In genomic region chr17:48610282-48611211, GRCh38 we compare ENCODE assay signal across 1 cellular context.
TF ChIP-seq lines count a peak whose summit lies in the region.

TSS of gene HOXB7 (minus strand) at chr17:48611017. CDS start at chr17:48610918, 99 bp downstream.

TF ChIP-seq in HEK293, 187 proteins besides CTCF, POLR2A, EP300 and RAD21 (continued from another document and continues in another):
- TF ChIP-seq, protein P1, sequence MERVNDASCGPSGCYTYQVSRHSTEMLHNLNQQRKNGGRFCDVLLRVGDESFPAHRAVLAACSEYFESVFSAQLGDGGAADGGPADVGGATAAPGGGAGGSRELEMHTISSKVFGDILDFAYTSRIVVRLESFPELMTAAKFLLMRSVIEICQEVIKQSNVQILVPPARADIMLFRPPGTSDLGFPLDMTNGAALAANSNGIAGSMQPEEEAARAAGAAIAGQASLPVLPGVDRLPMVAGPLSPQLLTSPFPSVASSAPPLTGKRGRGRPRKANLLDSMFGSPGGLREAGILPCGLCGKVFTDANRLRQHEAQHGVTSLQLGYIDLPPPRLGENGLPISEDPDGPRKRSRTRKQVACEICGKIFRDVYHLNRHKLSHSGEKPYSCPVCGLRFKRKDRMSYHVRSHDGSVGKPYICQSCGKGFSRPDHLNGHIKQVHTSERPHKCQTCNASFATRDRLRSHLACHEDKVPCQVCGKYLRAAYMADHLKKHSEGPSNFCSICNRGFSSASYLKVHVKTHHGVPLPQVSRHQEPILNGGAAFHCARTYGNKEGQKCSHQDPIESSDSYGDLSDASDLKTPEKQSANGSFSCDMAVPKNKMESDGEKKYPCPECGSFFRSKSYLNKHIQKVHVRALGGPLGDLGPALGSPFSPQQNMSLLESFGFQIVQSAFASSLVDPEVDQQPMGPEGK (tag by site-specific recombination; IDR thresholded peaks at IDR 0.05) = peak; percentile 69
- TF ChIP-seq ZNF19 (tag by site-specific recombination; IDR thresholded peaks at IDR 0.05; ENCODE audit: low read depth) (no peak), ZNF23 (tag by site-specific recombination; IDR thresholded peaks at IDR 0.05; ENCODE audit: borderline replicate concordance) (no peak), ZNF335 (tag by site-specific recombination; conservative IDR thresholded peaks at IDR 0.05) (peak; percentile 97), ZNF692 (tag by site-specific recombination; IDR thresholded peaks at IDR 0.05) (no peak), ZBTB6 (tag by site-specific recombination; IDR thresholded peaks at IDR 0.05) (peak; percentile 91), MEIS1 (CRISPR knock-in tag; IDR thresholded peaks at IDR 0.05; ENCODE audit: borderline replicate concordance) (no peak), ZBTB48 (tag by site-specific recombination; IDR thresholded peaks at IDR 0.05) (peak; percentile 78), ZFP41 (tag by site-specific recombination; IDR thresholded peaks at IDR 0.05; ENCODE audit: borderline replicate concordance) (no peak), ZNF521 (tag by site-specific recombination; IDR thresholded peaks at IDR 0.05) (no peak), REST (tag by site-specific recombination; IDR thresholded peaks at IDR 0.05) (no peak), ZNF140 (tag by site-specific recombination; IDR thresholded peaks at IDR 0.05) (no peak), ZNF10 (tag by site-specific recombination; IDR thresholded peaks at IDR 0.05) (peak; percentile 28; the same call in 1 of the 2 replicates), ZNF530 (tag by site-specific recombination; IDR thresholded peaks at IDR 0.05; ENCODE audit: low read depth) (no peak), ZSCAN4 (tag by site-specific recombination; IDR thresholded peaks at IDR 0.05) (0 out of 2 replicates have a peak, but pooled peaks have one; percentile 20), ZNF366 (tag by site-specific recombination; conservative IDR thresholded peaks at IDR 0.05) (no peak; the same call in 1 of the 2 replicates), ZNF350 (tag by site-specific recombination; IDR thresholded peaks at IDR 0.05) (no peak), ZNF354C (tag by site-specific recombination; IDR thresholded peaks at IDR 0.05; ENCODE audit: borderline replicate concordance, low read depth) (no peak), HOXD13 (CRISPR knock-in tag; IDR thresholded peaks at IDR 0.05; ENCODE audit: borderline replicate concordance) (no peak), PBX3 (CRISPR knock-in tag; IDR thresholded peaks at IDR 0.05) (0 out of 2 replicates have a peak, but pooled peaks have one; percentile 53), ZBTB17 (tag by site-specific recombination; IDR thresholded peaks at IDR 0.05) (peak; percentile 94), ZNF132 (tag by site-specific recombination; IDR thresholded peaks at IDR 0.05; ENCODE audit: borderline replicate concordance) (no peak), KLF17 (tag by site-specific recombination; IDR thresholded peaks at IDR 0.05) (no peak; the same call in 1 of the 2 replicates), ZNF121 (tag by site-specific recombination; IDR thresholded peaks at IDR 0.05) (no peak), ZNF560 (tag by site-specific recombination; IDR thresholded peaks at IDR 0.05; ENCODE audit: borderline replicate concordance) (no peak), ZNF302 (tag by site-specific recombination; IDR thresholded peaks at IDR 0.05; ENCODE audit: low read depth) (no peak)
- TF ChIP-seq, protein P2, sequence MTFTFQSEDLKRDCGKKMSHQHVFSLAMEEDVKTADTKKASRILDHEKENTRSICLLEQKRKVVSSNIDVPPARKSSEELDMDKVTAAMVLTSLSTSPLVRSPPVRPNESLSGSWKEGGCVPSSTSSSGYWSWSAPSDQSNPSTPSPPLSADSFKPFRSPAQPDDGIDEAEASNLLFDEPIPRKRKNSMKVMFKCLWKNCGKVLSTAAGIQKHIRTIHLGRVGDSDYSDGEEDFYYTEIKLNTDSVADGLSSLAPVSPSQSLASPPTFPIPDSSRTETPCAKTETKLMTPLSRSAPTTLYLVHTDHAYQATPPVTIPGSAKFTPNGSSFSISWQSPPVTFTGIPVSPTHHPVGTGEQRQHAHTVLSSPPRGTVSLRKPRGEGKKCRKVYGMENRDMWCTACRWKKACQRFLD (tag by site-specific recombination; IDR thresholded peaks at IDR 0.05) = no peak
- TF ChIP-seq, protein P3, sequence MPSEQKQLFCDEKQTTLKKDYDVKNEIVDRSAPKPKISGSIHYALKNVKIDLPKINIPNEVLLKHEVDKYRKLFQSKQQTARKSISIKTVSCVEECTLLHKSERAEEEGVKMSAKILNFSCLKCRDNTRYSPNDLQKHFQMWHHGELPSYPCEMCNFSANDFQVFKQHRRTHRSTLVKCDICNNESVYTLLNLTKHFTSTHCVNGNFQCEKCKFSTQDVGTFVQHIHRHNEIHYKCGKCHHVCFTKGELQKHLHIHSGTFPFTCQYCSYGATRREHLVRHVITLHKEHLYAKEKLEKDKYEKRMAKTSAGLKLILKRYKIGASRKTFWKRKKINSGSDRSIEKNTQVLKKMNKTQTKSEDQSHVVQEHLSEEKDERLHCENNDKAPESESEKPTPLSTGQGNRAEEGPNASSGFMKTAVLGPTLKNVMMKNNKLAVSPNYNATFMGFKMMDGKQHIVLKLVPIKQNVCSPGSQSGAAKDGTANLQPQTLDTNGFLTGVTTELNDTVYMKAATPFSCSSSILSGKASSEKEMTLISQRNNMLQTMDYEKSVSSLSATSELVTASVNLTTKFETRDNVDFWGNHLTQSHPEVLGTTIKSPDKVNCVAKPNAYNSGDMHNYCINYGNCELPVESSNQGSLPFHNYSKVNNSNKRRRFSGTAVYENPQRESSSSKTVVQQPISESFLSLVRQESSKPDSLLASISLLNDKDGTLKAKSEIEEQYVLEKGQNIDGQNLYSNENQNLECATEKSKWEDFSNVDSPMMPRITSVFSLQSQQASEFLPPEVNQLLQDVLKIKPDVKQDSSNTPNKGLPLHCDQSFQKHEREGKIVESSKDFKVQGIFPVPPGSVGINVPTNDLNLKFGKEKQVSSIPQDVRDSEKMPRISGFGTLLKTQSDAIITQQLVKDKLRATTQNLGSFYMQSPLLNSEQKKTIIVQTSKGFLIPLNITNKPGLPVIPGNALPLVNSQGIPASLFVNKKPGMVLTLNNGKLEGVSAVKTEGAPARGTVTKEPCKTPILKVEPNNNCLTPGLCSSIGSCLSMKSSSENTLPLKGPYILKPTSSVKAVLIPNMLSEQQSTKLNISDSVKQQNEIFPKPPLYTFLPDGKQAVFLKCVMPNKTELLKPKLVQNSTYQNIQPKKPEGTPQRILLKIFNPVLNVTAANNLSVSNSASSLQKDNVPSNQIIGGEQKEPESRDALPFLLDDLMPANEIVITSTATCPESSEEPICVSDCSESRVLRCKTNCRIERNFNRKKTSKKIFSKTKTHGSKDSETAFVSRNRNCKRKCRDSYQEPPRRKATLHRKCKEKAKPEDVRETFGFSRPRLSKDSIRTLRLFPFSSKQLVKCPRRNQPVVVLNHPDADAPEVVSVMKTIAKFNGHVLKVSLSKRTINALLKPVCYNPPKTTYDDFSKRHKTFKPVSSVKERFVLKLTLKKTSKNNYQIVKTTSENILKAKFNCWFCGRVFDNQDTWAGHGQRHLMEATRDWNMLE (tag by site-specific recombination; conservative IDR thresholded peaks at IDR 0.05; ENCODE audit: low read depth) = no peak
- TF ChIP-seq, protein P4, sequence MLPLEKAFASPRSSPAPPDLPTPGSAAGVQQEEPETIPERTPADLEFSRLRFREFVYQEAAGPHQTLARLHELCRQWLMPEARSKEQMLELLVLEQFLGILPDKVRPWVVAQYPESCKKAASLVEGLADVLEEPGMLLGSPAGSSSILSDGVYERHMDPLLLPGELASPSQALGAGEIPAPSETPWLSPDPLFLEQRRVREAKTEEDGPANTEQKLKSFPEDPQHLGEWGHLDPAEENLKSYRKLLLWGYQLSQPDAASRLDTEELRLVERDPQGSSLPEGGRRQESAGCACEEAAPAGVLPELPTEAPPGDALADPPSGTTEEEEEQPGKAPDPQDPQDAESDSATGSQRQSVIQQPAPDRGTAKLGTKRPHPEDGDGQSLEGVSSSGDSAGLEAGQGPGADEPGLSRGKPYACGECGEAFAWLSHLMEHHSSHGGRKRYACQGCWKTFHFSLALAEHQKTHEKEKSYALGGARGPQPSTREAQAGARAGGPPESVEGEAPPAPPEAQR (tag by site-specific recombination; IDR thresholded peaks at IDR 0.05) = no peak
